In genomic region chr6:33967266-33967767, GRCh38 we compare ENCODE assay signal across 19 cellular contexts.
DNase-seq lines count a peak whose midpoint lies in the region; ATAC-seq, FAIRE-seq and TF ChIP-seq lines count a peak whose summit lies in the region.
"Had no signal": no experiment of that assay in that cellular context is flagged by ENCODE, and none has a peak within 500 bp of the region (broad histone marks: within the 10 kb centered on the region; RNA-seq: fewer than 3 reads in every experiment).

No MANE protein-coding gene starts in this region.

- no peak for ATAC-seq in GM18520 (IDR thresholded peaks at IDR 0.05; ENCODE audit: unreplicated experiment)

- no peak overlapping the region for H3K4me3 Mint-ChIP-seq in CD14-positive monocyte
- no peak overlapping the region for H3K4me3 Mint-ChIP-seq in chondrocyte (ENCODE audit: unreplicated experiment)
- H3K4me3 Mint-ChIP-seq in nephron progenitor cell, result no peak overlapping the region

- no peaks in the 10 kb centered on the region for H3K36me3 Mint-ChIP-seq in CD14-positive monocyte
- H3K36me3 Mint-ChIP-seq in chondrocyte (ENCODE audit: low read depth), result peaks cover 4% of the 10 kb centered on the region
- no peaks in the 10 kb centered on the region for H3K36me3 Mint-ChIP-seq in nephron progenitor cell (ENCODE audit: low read depth)

- TF ChIP-seq CTCF in CD14-positive monocyte (IDR thresholded peaks at IDR 0.05) (no peak), chondrocyte (IDR thresholded peaks at IDR 0.05) (no peak), nephron progenitor cell (IDR thresholded peaks at IDR 0.05) (no peak)

- intact Hi-C loops in CD14-positive monocyte (cut with micrococcal nuclease), result no loop called here

- H3K4me1 Mint-ChIP-seq in CD14-positive monocyte, result no peaks in the 10 kb centered on the region
- no peaks in the 10 kb centered on the region for H3K4me1 Mint-ChIP-seq in chondrocyte (ENCODE audit: low read depth)
- peaks cover 23% of the 10 kb centered on the region for H3K4me1 Mint-ChIP-seq in nephron progenitor cell

- H3K27me3 Mint-ChIP-seq in CD14-positive monocyte (ENCODE audit: low read depth in 3 of 3) (peaks cover 24 to 41% (median 35%) of the 10 kb centered on the region in 3 donors), chondrocyte (ENCODE audit: low read depth) (peaks cover 45% of the 10 kb centered on the region), nephron progenitor cell (ENCODE audit: low read depth, poor library complexity) (peaks cover 32% of the 10 kb centered on the region)

- DNase-seq in CD14-positive monocyte (ENCODE audit: low spot score), result peak; percentile 23
- DNase-seq in HTR-8/SVneo (ENCODE audit: insufficient read length, low spot score), result no peak
- peak; percentile 40 for DNase-seq in chondrocyte (ENCODE audit: low spot score)
- no peak for DNase-seq in nephron progenitor cell
- DNase-seq in activated CD4-positive, CD25-positive, alpha-beta regulatory T cell (lab: John Stamatoyannopoulos, UW), result no peak
- no peak for DNase-seq in CD1c-positive myeloid dendritic cell (ENCODE audit: extremely low spot score)
- no peak for DNase-seq in activated CD4-positive, alpha-beta T cell treated with anti-CD3 and anti-CD28 coated beads, Interleukin-2, amount 50 U/mL, for 1 hour
- DNase-seq: ACHN; activated CD4-positive, alpha-beta T cell treated with anti-CD3 and anti-CD28 coated beads for 48 hours; activated gamma-delta T cell treated with Interleukin-2 at 50 U/mL for 16 hours; activated T-cell treated with anti-CD3 and anti-CD28 coated beads, Interleukin-2, amount 50 U/mL, for 1 hour; amygdala; NCI-H1048; T-helper 2 cell; upper lobe of left lung had no signal

- H3K9me3 Mint-ChIP-seq in CD14-positive monocyte (peaks cover 0 to 18% (median 11%) of the 10 kb centered on the region in 7 donors), chondrocyte (ENCODE audit: low read depth) (peaks cover 8% of the 10 kb centered on the region), nephron progenitor cell (peaks cover 14% of the 10 kb centered on the region)

- H3K27ac Mint-ChIP-seq in CD14-positive monocyte (peak overlapping the region in 2 of 7 donors; percentile 12 to 26), chondrocyte (ENCODE audit: unreplicated experiment) (no peak overlapping the region), nephron progenitor cell (peak overlapping the region; percentile 84)

- FAIRE-seq in HTR-8/SVneo (lab: Jason Lieb, UNC), result peak; percentile 26
- FAIRE-seq: colon, frontal cortex, H54 had no signal

Comparison
In these comparisons a context has a peak if more than half of its experiments do, and no peak if none do; other contexts are left out.
1. DNase-seq: peak in CD14-positive monocyte (single experiment) and chondrocyte (single experiment); none in HTR-8/SVneo (single experiment), nephron progenitor cell (single experiment), activated CD4-positive, CD25-positive, alpha-beta regulatory T cell (0 of 4), CD1c-positive myeloid dendritic cell (single experiment) and activated CD4-positive, alpha-beta T cell treated with anti-CD3 and anti-CD28 coated beads, Interleukin-2, amount 50 U/mL, for 1 hour (single experiment).